In genomic region chr7:88027724-88028123, GRCh38 we compare ENCODE assay signal across 8 cellular contexts.
"Had no signal": no experiment of that assay in that cellular context is flagged by ENCODE, and none has a peak within 500 bp of the region (broad histone marks: within the 10 kb centered on the region; RNA-seq: fewer than 3 reads in every experiment).

No MANE protein-coding gene starts in this region.

- H3K27ac Mint-ChIP-seq: HFFc6, IgD-negative memory B cell had no signal

- H3K27ac ChIP-seq: HL-60 had no signal

- H3K4me1 ChIP-seq: HAP-1 had no signal

- H3K36me3 ChIP-seq: HAP-1 had no signal

- FAIRE-seq: HepG2 had no signal

- DNase-seq: GOT3, H7, HFFc6 had no signal

- H3K4me3 Mint-ChIP-seq: HFFc6, IgD-negative memory B cell had no signal

- H3K4me3 ChIP-seq: HAP-1 had no signal

- ATAC-seq: HCT116, HepG2 had no signal
